Comparison of ENCODE assay signal across 8 cellular contexts in genomic region chr15:25775317-25775912, GRCh38.
A peak's percentile ranks its signal among the peaks of the same experiment; 100 is the strongest.
DNase-seq lines count a peak whose midpoint lies in the region; ATAC-seq and TF ChIP-seq lines count a peak whose summit lies in the region.

No MANE protein-coding gene starts in this region.

- BruUV-seq in PC-3 (replicated peaks; lab: Mats Ljungman, UMichigan), result no TSS peak

- H3K4me3 ChIP-seq in PC-3 (ENCODE audit: low read length) (peak overlapping the region; percentile 13; the same call in 1 of the 2 replicates), ovary (no peak overlapping the region)

- no peak overlapping the region for H2AFZ ChIP-seq in PC-3 (ENCODE audit: low read length)

- intact Hi-C loops in PC-3 (cut with micrococcal nuclease), result loop anchor here (10.0 kb wide), 1 partner anchor 79 kb away; no protein-coding TSS in a partner anchor
- intact Hi-C loops in ovary (cut with DNase I), result no loop called here

- H3F3A ChIP-seq in PC-3 (ENCODE audit: low read length, unreplicated experiment), result no peaks in the 10 kb centered on the region

- TF ChIP-seq POLR2A in ovary (IDR thresholded peaks at IDR 0.05), result no peak

- CTCF ChIA-PET in PC-3 (lab: Charles Lee), result no interaction called here

- DNase-seq in AG20443 (ENCODE audit: low spot score), result peak; percentile 91
- DNase-seq in PC-3, result peak; percentile 66
- peak; percentile 60 for DNase-seq in iPS-NIHi7 (ENCODE audit: extremely low spot score)
- no peak for DNase-seq in ovary
- no peak for DNase-seq in activated CD4-positive, CD25-positive, alpha-beta regulatory T cell (lab: John Stamatoyannopoulos, UW)
- DNase-seq in effector CD8-positive, alpha-beta T cell (lab: John Stamatoyannopoulos, UW), result no peak
- no peak for DNase-seq in NCI-H774 (lab: John Stamatoyannopoulos, UW)

- peak overlapping the region; percentile 22 for H3K27ac ChIP-seq in PC-3 (ENCODE audit: low read length)
- H3K27ac ChIP-seq in ovary, result no peak overlapping the region

- TF ChIP-seq CTCF in PC-3 (conservative IDR thresholded peaks at IDR 0.05; ENCODE audit: low read depth, low read length) (no peak), ovary (IDR thresholded peaks at IDR 0.05) (no peak)

- no peaks in the 10 kb centered on the region for H3K9me2 ChIP-seq in PC-3 (replicated peaks; ENCODE audit: low read length)

- H3K79me2 ChIP-seq in PC-3 (ENCODE audit: low read length), result no peaks in the 10 kb centered on the region

- 32 to 37% (median 32%) methylated on average over 13 of the region's 13 CpGs for WGBS in ovary, 3 donors

- H3K4me1 ChIP-seq in PC-3 (ENCODE audit: insufficient read depth, low read length) (peaks cover 12% of the 10 kb centered on the region; the same call in 1 of the 2 replicates), ovary (ENCODE audit: insufficient read depth) (no peaks in the 10 kb centered on the region)

- POLR2A ChIA-PET in PC-3 (lab: Charles Lee; ENCODE audit: unreplicated experiment), result interaction anchor here (0.7 kb wide), 1 partner anchor 40 kb away, joined by 3 read pairs; no protein-coding TSS in a partner anchor

- ATAC-seq in GM21737 (IDR thresholded peaks at IDR 0.05; ENCODE audit: unreplicated experiment) (peak; percentile 81), PC-3 (peak; percentile 82)

- H3K9me3 ChIP-seq in PC-3 (ENCODE audit: low read length) (no peaks in the 10 kb centered on the region), ovary (no peaks in the 10 kb centered on the region)

- H3K4me2 ChIP-seq in PC-3 (ENCODE audit: low read length), result peak overlapping the region; percentile 23

- H3K27me3 ChIP-seq in PC-3 (ENCODE audit: low read length) (no peaks in the 10 kb centered on the region), ovary (no peaks in the 10 kb centered on the region)

- no peak overlapping the region for H3K9ac ChIP-seq in PC-3 (ENCODE audit: low read length)

- no peak for TF ChIP-seq EP300 in ovary (IDR thresholded peaks at IDR 0.05)

- H3K36me3 ChIP-seq in PC-3 (ENCODE audit: low read depth, low read length), result no peaks in the 10 kb centered on the region
- H3K36me3 ChIP-seq in ovary, result no peaks in the 10 kb centered on the region

- H4K20me1 ChIP-seq in PC-3 (ENCODE audit: low read length), result no peaks in the 10 kb centered on the region

Comparison
In these comparisons a context has a peak if more than half of its experiments do, and no peak if none do; other contexts are left out.
1. DNase-seq: peak in AG20443 (single experiment), PC-3 (single experiment) and iPS-NIHi7 (single experiment); none in ovary (0 of 5), activated CD4-positive, CD25-positive, alpha-beta regulatory T cell (0 of 4), effector CD8-positive, alpha-beta T cell (single experiment) and NCI-H774 (single experiment).